Comparison of ENCODE assay signal across 21 cellular contexts in genomic region chr6:134082191-134082590, GRCh38. TPM values are rescaled to one million over a fixed set of nuclear protein-coding genes. Genes with fewer than 3 reads are reported as not detected.
DNase-seq lines count a peak whose midpoint lies in the region; ATAC-seq lines count a peak whose summit lies in the region.
"Had no signal": no experiment of that assay in that cellular context is flagged by ENCODE, and none has a peak within 500 bp of the region (broad histone marks: within the 10 kb centered on the region; RNA-seq: fewer than 3 reads in every experiment).

No MANE protein-coding gene starts in this region.

- peak; percentile 25 for DNase-seq in naive B cell
- no peak for DNase-seq in UCSD-AML1 (lab: John Stamatoyannopoulos, UW; ENCODE audit: unreplicated experiment)
- DNase-seq in NCI-H748 treated with DMSO at 0.1 percent for 48 hours (lab: John Stamatoyannopoulos, UW), result no peak
- DNase-seq in HPDE6-E6E7 (ENCODE audit: extremely low spot score), result no peak
- DNase-seq: activated CD4-positive, alpha-beta T cell treated with anti-CD3 and anti-CD28 coated beads, Interleukin-2, amount 50 U/mL, for 1 hour; activated CD8-positive, alpha-beta memory T cell treated with anti-CD3 and anti-CD28 coated beads, Interleukin-2, amount 10 ng/mL, durations not matched to agents 7 days and 5 days; activated gamma-delta T cell; activated T-cell treated with anti-CD3 and anti-CD28 coated beads, Interleukin-2, amount 50 U/mL, for 4 hours; CD8-positive, alpha-beta T cell; effector CD8-positive, alpha-beta T cell; immature natural killer cell; left cardiac atrium; NCI-H1048; NCI-H2107; SJCRH30; stimulated activated CD4-positive, alpha-beta T cell treated with anti-CD3 and anti-CD28 coated beads, Interleukin-15, amount 100 ng/mL, for 24 hours; stimulated activated CD4-positive, alpha-beta T cell treated with anti-CD3 and anti-CD28 coated beads, Interleukin-4, amount 100 ng/mL, for 4 hours; T-cell had no signal

- H3K27ac Mint-ChIP-seq in naive B cell, result peak overlapping the region in 3 of 6 donors; percentile 10 to 71 (median 30)
- H3K27ac Mint-ChIP-seq: activated CD8-positive, alpha-beta memory T cell treated with anti-CD3 and anti-CD28 coated beads, Interleukin-2, amount 10 ng/mL, durations not matched to agents 7 days and 5 days; CD8-positive, alpha-beta T cell; immature natural killer cell; T-cell had no signal

- peaks cover 37 to 51% (median 47%) of the 10 kb centered on the region in 3 donors for H3K4me1 Mint-ChIP-seq in naive B cell

- peaks cover 0 to under 1% (median 0%) of the 10 kb centered on the region in 3 donors for H3K27me3 Mint-ChIP-seq in naive B cell

- H3K4me3 Mint-ChIP-seq in naive B cell, result peak overlapping the region in 6 of 8 donors; percentile 53 to 89 (median 64)
- H3K4me3 Mint-ChIP-seq: activated CD8-positive, alpha-beta memory T cell treated with anti-CD3 and anti-CD28 coated beads, Interleukin-2, amount 10 ng/mL, durations not matched to agents 7 days and 5 days; activated T-cell treated with anti-CD3 and anti-CD28 coated beads, Interleukin-2, amount 50 U/mL, for 4 hours; CD8-positive, alpha-beta T cell; immature natural killer cell; T-cell had no signal

- H3K36me3 Mint-ChIP-seq in naive B cell, result peaks cover 0 to 8% of the 10 kb centered on the region in 2 donors
- H3K36me3 Mint-ChIP-seq: activated CD8-positive, alpha-beta memory T cell treated with anti-CD3 and anti-CD28 coated beads, Interleukin-2, amount 10 ng/mL, durations not matched to agents 7 days and 5 days; CD8-positive, alpha-beta T cell; immature natural killer cell; T-cell had no signal

- peak; percentile 66 for ATAC-seq in GM18511 (IDR thresholded peaks at IDR 0.05; ENCODE audit: unreplicated experiment)
- peak; percentile 65 for ATAC-seq in GM19351 (IDR thresholded peaks at IDR 0.05; ENCODE audit: unreplicated experiment)
- peak; percentile 64 for ATAC-seq in HG02885 (IDR thresholded peaks at IDR 0.05; ENCODE audit: poor library complexity, unreplicated experiment)
- ATAC-seq in naive B cell (ENCODE audit: low read depth in 2 of 2), result peak; percentile 77 to 78
- ATAC-seq: activated CD8-positive, alpha-beta memory T cell treated with anti-CD3 and anti-CD28 coated beads, Interleukin-2, amount 10 ng/mL, durations not matched to agents 7 days and 5 days; activated T-cell treated with anti-CD3 and anti-CD28 coated beads, Interleukin-2, amount 50 U/mL, for 4 hours; CD8-positive, alpha-beta T cell; left cardiac atrium; T-cell had no signal

- no peaks in the 10 kb centered on the region for H3K9me3 Mint-ChIP-seq in naive B cell
- H3K9me3 Mint-ChIP-seq: activated T-cell treated with anti-CD3 and anti-CD28 coated beads, Interleukin-2, amount 50 U/mL, for 4 hours; CD8-positive, alpha-beta T cell; immature natural killer cell; T-cell had no signal

RNA-seq across cellular contexts. Expression of gene SLC2A12, which starts 29.8 kb away (rescaled TPM):
- polyA plus RNA-seq in naive B cell (ENCODE audit: low read depth in 6 of 6), result under 1 TPM in 3 of 6 donors, not detected in 3; 0.10 to 0.11 (median 0.10) TPM
